8 cellular contexts compared by ENCODE assay signal in genomic region chr2:215436705-215437570, GRCh38. TPM values are rescaled to one million over a fixed set of nuclear protein-coding genes. Genes with fewer than 3 reads are reported as not detected.
DNase-seq lines count a peak whose midpoint lies in the region; ATAC-seq and TF ChIP-seq lines count a peak whose summit lies in the region.

No MANE protein-coding gene starts in this region.

- no peak overlapping the region for H3K23ac ChIP-seq in neuronal stem cell (ENCODE audit: low read depth, low read length, poor library complexity)

- no peak overlapping the region for H2BK5ac ChIP-seq in neuronal stem cell (ENCODE audit: low read length)

- TF ChIP-seq CTCF in SK-N-SH (IDR thresholded peaks at IDR 0.05) (no peak), esophagus muscularis mucosa (IDR thresholded peaks at IDR 0.05) (no peak)

- no peaks in the 10 kb centered on the region for H3K79me1 ChIP-seq in neuronal stem cell (ENCODE audit: low read depth, low read length)

- no peak for TF ChIP-seq RAD21 in SK-N-SH (IDR thresholded peaks at IDR 0.05; ENCODE audit: low read length)

- POLR2A ChIA-PET in SK-N-SH (lab: Yijun Ruan, JAX) = interaction anchor here (0.6 kb wide), 1 partner anchor 72 kb away, joined by 3 read pairs; no protein-coding TSS in a partner anchor

- peaks cover 46% of the 10 kb centered on the region for H3F3A ChIP-seq in SK-N-SH (replicated peaks; ENCODE audit: insufficient read depth)

- H2AK5ac ChIP-seq in neuronal stem cell (ENCODE audit: low read depth, low read length) = no peak overlapping the region

- peak overlapping the region; percentile 73 for H3K4me3 ChIP-seq in BLaER1
- H3K4me3 ChIP-seq in SK-N-SH (ENCODE audit: low read depth in 2 of 2, low read length in 1 of 2) = peak overlapping the region; percentile 75 to 88
- H3K4me3 ChIP-seq in esophagus muscularis mucosa = peak overlapping the region; percentile 74 to 95 (median 88)
- peak overlapping the region; percentile 77 to 81 for H3K4me3 ChIP-seq in neuronal stem cell (ENCODE audit: low read length in 2 of 2)

- peak overlapping the region; percentile 16 for H3K18ac ChIP-seq in neuronal stem cell (ENCODE audit: low read length)

- no peaks in the 10 kb centered on the region for H3K36me3 ChIP-seq in BLaER1
- peaks cover 10 to 31% of the 10 kb centered on the region in 2 experiments for H3K36me3 ChIP-seq in SK-N-SH (replicated peaks in 1 of 2; ENCODE audit: control insufficient read depth in 1 of 2, insufficient read depth in 2 of 2, low read length in 1 of 2)
- H3K36me3 ChIP-seq in esophagus muscularis mucosa = peaks cover 0 to 12% (median 0%) of the 10 kb centered on the region in 4 donors
- H3K36me3 ChIP-seq in neuronal stem cell (replicated peaks in 1 of 2; ENCODE audit: control insufficient read depth in 2 of 2, insufficient read depth in 2 of 2, low read length in 2 of 2) = peaks cover 2 to 17% of the 10 kb centered on the region in 2 donors

- H4K8ac ChIP-seq in neuronal stem cell (ENCODE audit: low read depth, low read length) = no peak overlapping the region

- ATAC-seq in GM21576 (IDR thresholded peaks at IDR 0.05; ENCODE audit: unreplicated experiment) = peak; percentile 35
- ATAC-seq in HG02884 (IDR thresholded peaks at IDR 0.05; ENCODE audit: unreplicated experiment) = no peak

- no peak for DNase-seq in SK-N-SH
- no peak for DNase-seq in esophagus muscularis mucosa (ENCODE audit: extremely low spot score)
- DNase-seq in neuronal stem cell (ENCODE audit: low spot score) = no peak
- no peak for DNase-seq in HPDE6-E6E7 (ENCODE audit: extremely low spot score)
- no peak for DNase-seq in HT-29 (ENCODE audit: low spot score)

- no peak overlapping the region for H2BK15ac ChIP-seq in neuronal stem cell (ENCODE audit: low read length)

- H2BK120ac ChIP-seq in neuronal stem cell (ENCODE audit: low read depth, low read length) = no peak overlapping the region

- peak overlapping the region; percentile 75; the same call in 1 of the 2 replicates for H2AFZ ChIP-seq in SK-N-SH (ENCODE audit: low read depth)
- peak overlapping the region; percentile 92 for H2AFZ ChIP-seq in neuronal stem cell (ENCODE audit: low read length)

- no peak overlapping the region for H4K91ac ChIP-seq in neuronal stem cell (ENCODE audit: low read depth, low read length, poor library complexity)

- CTCF ChIA-PET in SK-N-SH (lab: Yijun Ruan, JAX) = interaction anchor here (1.6 kb wide), 1 partner anchor 18 kb away, joined by 6 read pairs; no protein-coding TSS in a partner anchor

- H3K4me1 ChIP-seq in BLaER1 (peaks cover 15% of the 10 kb centered on the region), SK-N-SH (ENCODE audit: control insufficient read depth in 1 of 2, insufficient read depth in 2 of 2, low read depth in 1 of 2, low read length in 1 of 2) (peaks cover 3 to 18% of the 10 kb centered on the region in 2 experiments; a peak in 3 of 4 replicates), esophagus muscularis mucosa (peaks cover 9 to 40% (median 31%) of the 10 kb centered on the region in 4 donors), neuronal stem cell (ENCODE audit: control insufficient read depth in 2 of 2, insufficient read depth in 1 of 2, low read depth in 1 of 2, low read length in 2 of 2) (peaks cover 0 to 3% of the 10 kb centered on the region in 2 donors)

- H3K9me2 ChIP-seq in SK-N-SH = no peaks in the 10 kb centered on the region

- H3K27ac ChIP-seq in BLaER1 (no peak overlapping the region), SK-N-SH (ENCODE audit: low read depth in 2 of 2, low read length in 1 of 2) (peak overlapping the region; percentile 84 to 100), esophagus muscularis mucosa (replicated peaks in 1 of 4) (peak overlapping the region; percentile 87 to 97 (median 92)), neuronal stem cell (replicated peaks; ENCODE audit: low read length) (peak overlapping the region; percentile 86)

- no peak for TF ChIP-seq POLR2A in esophagus muscularis mucosa (IDR thresholded peaks at IDR 0.05; ENCODE audit: low read depth)

- no peak overlapping the region for H3K4ac ChIP-seq in neuronal stem cell (ENCODE audit: low read length)

- H4K20me1 ChIP-seq in BLaER1 = no peaks in the 10 kb centered on the region
- H4K20me1 ChIP-seq in SK-N-SH (ENCODE audit: insufficient read depth) = peaks cover 34% of the 10 kb centered on the region

- no peak overlapping the region for H3K14ac ChIP-seq in neuronal stem cell (ENCODE audit: low read length)

- H3K4me2 ChIP-seq in BLaER1 (peak overlapping the region; percentile 95), SK-N-SH (peak overlapping the region; percentile 91), neuronal stem cell (ENCODE audit: insufficient read depth, low read length, poor library complexity, severe bottlenecking) (peak overlapping the region; percentile 71)

- H3K9ac ChIP-seq in BLaER1 = peak overlapping the region; percentile 59
- H3K9ac ChIP-seq in SK-N-SH = peak overlapping the region; percentile 100
- H3K9ac ChIP-seq in neuronal stem cell (ENCODE audit: low read depth, low read length, poor library complexity) = no peak overlapping the region

- no peaks in the 10 kb centered on the region for H3K9me3 ChIP-seq in BLaER1
- H3K9me3 ChIP-seq in SK-N-SH = no peaks in the 10 kb centered on the region
- no peaks in the 10 kb centered on the region for H3K9me3 ChIP-seq in esophagus muscularis mucosa
- H3K9me3 ChIP-seq in neuronal stem cell (replicated peaks in 1 of 2; ENCODE audit: control insufficient read depth in 2 of 2, insufficient read depth in 1 of 2, low read depth in 1 of 2, low read length in 2 of 2) = no peaks in the 10 kb centered on the region

- H3K27me3 ChIP-seq in BLaER1 (peaks cover 40% of the 10 kb centered on the region), SK-N-SH (ENCODE audit: insufficient read depth) (no peaks in the 10 kb centered on the region), esophagus muscularis mucosa (no peaks in the 10 kb centered on the region), neuronal stem cell (ENCODE audit: control insufficient read depth in 3 of 3, insufficient read depth in 3 of 3, low read depth in 1 of 3, low read length in 3 of 3) (no peaks in the 10 kb centered on the region)

- peaks cover 44% of the 10 kb centered on the region for H3K79me2 ChIP-seq in SK-N-SH (ENCODE audit: insufficient read depth)

- WGBS in SK-N-SH (ENCODE audit: low lambda C conversion rate) = 17% methylated on average over 22 of the region's 22 CpGs
- WGBS in esophagus muscularis mucosa = 5% methylated on average over 22 of the region's 22 CpGs
- no CpG with 5 or more reads among the region's 22 CpGs for WGBS in neuronal stem cell (ENCODE audit: extremely low coverage in 2 of 2, insufficient read length in 2 of 2, insufficient replicate concordance in 1 of 2), 2 donors

- intact Hi-C loops in esophagus muscularis mucosa (cut with DNase I) = loop anchor here (5.0 to 10.0 kb wide), 3 partner anchors 185 to 398 kb away; no protein-coding TSS in a partner anchor

- TF ChIP-seq EP300 in SK-N-SH (IDR thresholded peaks at IDR 0.05; ENCODE audit: borderline replicate concordance in 1 of 2, low read depth in 1 of 2, low read length in 1 of 2) (no peak), esophagus muscularis mucosa (IDR thresholded peaks at IDR 0.05) (no peak)

- no peak overlapping the region for H2BK12ac ChIP-seq in neuronal stem cell (ENCODE audit: low read length)

TF ChIP-seq in SK-N-SH, 30 proteins besides CTCF, POLR2A, EP300 and RAD21:
- no peak for TF ChIP-seq REST (IDR thresholded peaks at IDR 0.05; ENCODE audit: low read depth, low read length)
- 0 out of 2 replicates have a peak, but pooled peaks have one; percentile 33 for TF ChIP-seq SIN3A (IDR thresholded peaks at IDR 0.05; ENCODE audit: borderline replicate concordance, low read depth, low read length)
- TF ChIP-seq YY1 (IDR thresholded peaks at IDR 0.05; ENCODE audit: low read depth) = 0 out of 2 replicates have a peak, but pooled peaks have one; percentile 26

RNA-seq across cellular contexts. Expression of gene FN1, which starts 1.1 kb away (rescaled TPM):
- 1,637 and 1,671 TPM in 2 replicates for polyA plus RNA-seq in SK-N-SH (2012; rRNA removed)
- polyA plus RNA-seq in SK-N-SH (2012; cell fraction: cytosol; rRNA removed) = 978 and 1,254 TPM in 2 replicates
- polyA plus RNA-seq in SK-N-SH (2012; cell fraction: nucleus; rRNA removed) = 2,323 and 4,066 TPM in 2 replicates
- 1,000 to 10,000 TPM; 2,256 to 4,873 (median 2,950) TPM for total RNA-seq in esophagus muscularis mucosa
- polyA plus RNA-seq in neuronal stem cell (2013, experiment 1 of 2) = 33.3 TPM
- polyA plus RNA-seq in neuronal stem cell (2013, experiment 2 of 2) = 31.4 TPM
- 0.03 and 0.44 TPM in 2 replicates for total RNA-seq in HT-29 (2014; rRNA removed; shearing (Covaris generic))

Comparison
In these comparisons a context has a peak if more than half of its experiments do, and no peak if none do; other contexts are left out.
1. RNA of gene FN1, which starts 1.1 kb away (total RNA-seq): 2,256 to 4,873 TPM in esophagus muscularis mucosa; 0.03 to 0.44 TPM in HT-29; every median in the first group is over 1,000 times any median in the second.
2. Peak in every context shown above with its lines, with median percentiles within 50 percentile points of each other: H3K4me2 ChIP-seq and H3K4me3 ChIP-seq.